In genomic region chr17:38922538-38923291, GRCh38 we compare ENCODE assay signal across 1 cellular context.
TF ChIP-seq lines count a peak whose summit lies in the region.

No MANE protein-coding gene starts in this region.

TF ChIP-seq in K562, 482 proteins besides CTCF, POLR2A, EP300 and RAD21:
- TF ChIP-seq POLR2G (IDR thresholded peaks at IDR 0.05; ENCODE audit: low read depth, low read length) (peak; percentile 43; the same call in 1 of the 2 replicates), ZNF274 (IDR thresholded peaks at IDR 0.05; ENCODE audit: borderline replicate concordance, low read depth, low read length) (no peak), NFIC (IDR thresholded peaks at IDR 0.05) (peak; percentile 62), RBM22 (IDR thresholded peaks at IDR 0.05; ENCODE audit: low read depth, low read length, poor library complexity, severe bottlenecking) (peak; percentile 33), POLR3A (IDR thresholded peaks at IDR 0.05; ENCODE audit: borderline replicate concordance, extremely low read depth, insufficient read depth, insufficient read length) (no peak), RHOXF2B (CRISPR knock-in tag; conservative IDR thresholded peaks at IDR 0.05) (no peak)
TF ChIP-seq in K562: peak in this region for 3.
